In the genomic region with DNA sequence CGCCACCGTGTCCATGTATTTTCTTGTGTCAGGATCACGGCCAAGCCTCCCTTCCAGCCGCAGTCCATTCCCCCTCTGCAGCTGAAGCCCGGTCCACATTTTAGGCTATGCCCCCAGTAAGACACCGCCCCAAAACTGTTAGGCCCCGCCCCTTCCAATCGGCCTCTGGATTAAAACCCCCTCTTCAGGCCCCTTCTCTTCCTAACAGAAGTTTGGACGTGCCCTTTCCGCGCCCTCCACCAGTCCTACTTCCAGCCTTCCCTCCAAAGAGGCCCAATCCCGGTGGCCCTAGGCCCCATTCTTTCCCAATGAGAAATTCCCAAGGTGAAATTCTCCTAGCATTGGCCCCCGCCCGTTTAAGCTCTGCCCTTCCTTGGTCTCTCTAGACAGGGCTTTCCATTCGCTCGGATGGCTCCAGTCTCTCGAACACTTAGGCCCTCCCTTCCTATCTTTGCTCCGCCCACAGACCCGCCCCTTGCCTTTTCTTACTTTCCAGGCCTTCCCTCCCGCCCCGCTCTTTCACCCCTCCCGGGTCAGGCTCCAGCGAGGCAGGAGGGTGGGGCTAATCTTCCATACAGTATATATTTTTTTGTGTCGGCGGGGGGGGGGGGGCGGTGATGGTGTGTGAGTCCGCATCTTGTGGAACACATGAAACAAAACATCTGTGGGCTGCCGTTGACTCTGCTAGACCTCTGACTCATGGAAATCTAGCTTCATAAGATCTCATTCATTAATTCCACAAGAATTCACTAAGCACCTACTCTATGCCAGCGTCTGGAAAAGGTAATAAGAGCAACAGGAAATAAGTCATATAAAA, we compare ENCODE assay signal across 8 cellular contexts. TPM values are rescaled to one million over a fixed set of nuclear protein-coding genes. Genes with fewer than 3 reads are reported as not detected.
DNase-seq lines count a peak whose midpoint lies in the region; ATAC-seq and TF ChIP-seq lines count a peak whose summit lies in the region.

No MANE protein-coding gene starts in this region.

- H3K4me3 ChIP-seq in right atrium auricular region (peak overlapping the region; percentile 56 to 61), skeletal muscle satellite cell (ENCODE audit: low read length) (no peak overlapping the region)

- H3K9me3 ChIP-seq in right atrium auricular region (no peaks in the 10 kb centered on the region), skeletal muscle satellite cell (replicated peaks; ENCODE audit: low read length) (no peaks in the 10 kb centered on the region)

- no peak overlapping the region for H3K9ac ChIP-seq in skeletal muscle satellite cell (ENCODE audit: low read depth, low read length)

- H3K27me3 Mint-ChIP-seq in activated naive CD8-positive, alpha-beta T cell treated with anti-CD3 and anti-CD28 coated beads, Interleukin-2, amount 10 ng/mL, durations not matched to agents 7 days and 5 days = no peaks in the 10 kb centered on the region

- DNase-seq in SIG-M5 treated with dmso at 0.1 percent for 504 hours (lab: John Stamatoyannopoulos, UW; ENCODE audit: unreplicated experiment) = peak; percentile 65
- DNase-seq in SIG-M5 (lab: John Stamatoyannopoulos, UW) = no peak
- peak; percentile 88 for DNase-seq in SK-MEL-5 (ENCODE audit: low read depth, low spot score)
- peak; percentile 78 for DNase-seq in activated naive CD8-positive, alpha-beta T cell treated with anti-CD3 and anti-CD28 coated beads, Interleukin-2, amount 10 ng/mL, durations not matched to agents 7 days and 5 days
- peak; percentile 93 for DNase-seq in right atrium auricular region (ENCODE audit: low spot score)

- peaks cover 8% of the 10 kb centered on the region for H3K36me3 Mint-ChIP-seq in activated naive CD8-positive, alpha-beta T cell treated with anti-CD3 and anti-CD28 coated beads, Interleukin-2, amount 10 ng/mL, durations not matched to agents 7 days and 5 days

- H3K9me3 Mint-ChIP-seq in activated naive CD8-positive, alpha-beta T cell treated with anti-CD3 and anti-CD28 coated beads, Interleukin-2, amount 10 ng/mL, durations not matched to agents 7 days and 5 days = no peaks in the 10 kb centered on the region

- peak; percentile 19 for ATAC-seq in activated naive CD8-positive, alpha-beta T cell treated with anti-CD3 and anti-CD28 coated beads, Interleukin-2, amount 10 ng/mL, durations not matched to agents 7 days and 5 days (ENCODE audit: low read depth)
- no peak for ATAC-seq in GM18868 (IDR thresholded peaks at IDR 0.05; ENCODE audit: unreplicated experiment)
- ATAC-seq in GM18520 (IDR thresholded peaks at IDR 0.05; ENCODE audit: unreplicated experiment) = no peak

- peaks cover 23% of the 10 kb centered on the region for H3K4me1 Mint-ChIP-seq in activated naive CD8-positive, alpha-beta T cell treated with anti-CD3 and anti-CD28 coated beads, Interleukin-2, amount 10 ng/mL, durations not matched to agents 7 days and 5 days

- peak overlapping the region; percentile 82 to 93 for H3K27ac ChIP-seq in right atrium auricular region

- no peak for TF ChIP-seq CTCF in right atrium auricular region (IDR thresholded peaks at IDR 0.05)

- peak overlapping the region; percentile 95 for H3K4me3 Mint-ChIP-seq in activated naive CD8-positive, alpha-beta T cell treated with anti-CD3 and anti-CD28 coated beads, Interleukin-2, amount 10 ng/mL, durations not matched to agents 7 days and 5 days

- no peaks in the 10 kb centered on the region for H3K27me3 ChIP-seq in right atrium auricular region
- H3K27me3 ChIP-seq in skeletal muscle satellite cell (ENCODE audit: control insufficient read depth, insufficient read depth, low read length) = no peaks in the 10 kb centered on the region

- POLR2A ChIA-PET in activated naive CD8-positive, alpha-beta T cell treated with anti-CD3 and anti-CD28 coated beads, Interleukin-2, amount 10 ng/mL, durations not matched to agents 7 days and 5 days (lab: Charles Lee) = interaction anchor here (1.3 to 3.0 kb wide), 2 partner anchors 10 to 14 kb away, joined by 3 to 38 read pairs; no protein-coding TSS in a partner anchor

- peak overlapping the region; percentile 96 for H3K27ac Mint-ChIP-seq in activated naive CD8-positive, alpha-beta T cell treated with anti-CD3 and anti-CD28 coated beads, Interleukin-2, amount 10 ng/mL, durations not matched to agents 7 days and 5 days

- peaks cover 30% of the 10 kb centered on the region for H3K36me3 ChIP-seq in right atrium auricular region
- no peaks in the 10 kb centered on the region for H3K36me3 ChIP-seq in skeletal muscle satellite cell (ENCODE audit: insufficient read depth, low read length)

- H3K4me1 ChIP-seq in right atrium auricular region = peaks cover 0 to 29% of the 10 kb centered on the region in 2 donors
- H3K4me1 ChIP-seq in skeletal muscle satellite cell (ENCODE audit: control insufficient read depth, insufficient read depth, low read length) = peaks cover 21% of the 10 kb centered on the region

- in situ Hi-C loops in SK-MEL-5 (cut with HindIII; ENCODE audit: low pct_unique_long_range_greater_than_20kb, low sequenced_read_pairs) = no loop called here

- peak overlapping the region; percentile 46 for H3K4me2 ChIP-seq in skeletal muscle satellite cell (ENCODE audit: low read length)

RNA-seq across cellular contexts. Expression of a gene that starts 13.6 kb away (rescaled TPM):
- 10.9 and 13.4 TPM in 2 replicates for total RNA-seq in SK-MEL-5 (2014; rRNA removed; shearing (Covaris generic))
- polyA plus RNA-seq in SK-MEL-5 (2015; cell fraction: cytosol; rRNA removed) = 46.6 and 55.1 TPM in 2 replicates
- polyA plus RNA-seq in SK-MEL-5 (2015; cell fraction: nucleus; rRNA removed) = 316 and 403 TPM in 2 replicates
- total RNA-seq in activated naive CD8-positive, alpha-beta T cell treated with anti-CD3 and anti-CD28 coated beads, Interleukin-2, amount 10 ng/mL, durations not matched to agents 7 days and 5 days = 10 to 100 TPM; 83.3 to 94.0 TPM
- total RNA-seq in right atrium auricular region = 100 to 1,000 TPM; 152 to 257 TPM
- total RNA-seq in skeletal muscle satellite cell (2012; rRNA removed) = 12.7 and 19.5 TPM in 2 replicates

RNA-seq across cellular contexts. Expression of a gene that starts 38.1 kb away (rescaled TPM):
- total RNA-seq in SK-MEL-5 (2014; rRNA removed; shearing (Covaris generic)) = 17.6 and 21.2 TPM in 2 replicates
- polyA plus RNA-seq in SK-MEL-5 (2015; cell fraction: cytosol; rRNA removed) = 79.1 and 87.1 TPM in 2 replicates
- 76.3 and 96.0 TPM in 2 replicates for polyA plus RNA-seq in SK-MEL-5 (2015; cell fraction: nucleus; rRNA removed)
- 100 to 1,000 TPM; 139 to 140 TPM for total RNA-seq in activated naive CD8-positive, alpha-beta T cell treated with anti-CD3 and anti-CD28 coated beads, Interleukin-2, amount 10 ng/mL, durations not matched to agents 7 days and 5 days
- total RNA-seq in right atrium auricular region = 10 to 100 TPM; 15.8 to 35.6 TPM
- total RNA-seq in skeletal muscle satellite cell (2012; rRNA removed) = 15.7 and 15.9 TPM in 2 replicates
